ENCODE assay signal across 12 cellular contexts in the genomic region with DNA sequence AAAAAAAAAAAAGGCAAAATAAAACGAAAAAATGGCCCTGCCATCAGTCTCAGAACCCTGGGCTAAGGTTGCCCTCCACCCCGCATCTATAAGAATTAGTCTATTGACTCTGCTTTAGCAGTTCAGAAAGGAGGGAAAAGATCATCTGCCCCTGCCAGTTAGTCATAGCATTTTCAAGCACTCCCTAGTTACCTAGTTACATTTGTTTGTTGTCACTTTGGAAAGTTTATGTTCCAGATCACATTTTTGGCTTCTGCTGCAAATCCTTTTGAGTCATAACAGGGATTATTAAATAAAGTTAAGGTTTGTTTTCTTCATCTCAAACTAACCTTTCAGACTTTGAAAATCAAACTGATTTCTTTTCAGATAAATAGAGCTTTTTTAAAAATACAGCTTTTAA. TPM values are rescaled to one million over a fixed set of nuclear protein-coding genes. Genes with fewer than 3 reads are reported as not detected.
DNase-seq lines count a peak whose midpoint lies in the region; ATAC-seq and TF ChIP-seq lines count a peak whose summit lies in the region.
"Had no signal": no experiment of that assay in that cellular context is flagged by ENCODE, and none has a peak within 500 bp of the region (broad histone marks: within the 10 kb centered on the region; RNA-seq: fewer than 3 reads in every experiment).

No MANE protein-coding gene starts in this region.

- H3K9me3 Mint-ChIP-seq in activated T-cell treated with anti-CD3 and anti-CD28 coated beads, Interleukin-2, amount 50 U/mL, for 72 hours, result no peaks in the 10 kb centered on the region

- H2AFZ ChIP-seq in SK-N-SH (ENCODE audit: low read depth), result no peak overlapping the region

- H3K4me1 ChIP-seq in SK-N-SH (ENCODE audit: control insufficient read depth in 1 of 2, insufficient read depth in 2 of 2, low read depth in 1 of 2, low read length in 1 of 2), result peaks cover 0 to 3% of the 10 kb centered on the region in 2 experiments; a peak in 1 of 4 replicates

- H3K79me2 ChIP-seq in SK-N-SH (ENCODE audit: insufficient read depth), result no peaks in the 10 kb centered on the region

- H3K27me3 Mint-ChIP-seq in activated T-cell treated with anti-CD3 and anti-CD28 coated beads, Interleukin-2, amount 50 U/mL, for 72 hours (ENCODE audit: low read depth), result no peaks in the 10 kb centered on the region

- ATAC-seq in activated T-cell treated with anti-CD3 and anti-CD28 coated beads, Interleukin-2, amount 50 U/mL, for 72 hours (replicated peaks in 1 of 2), result no peak

- H3K4me2 ChIP-seq in SK-N-SH, result no peak overlapping the region

- no peaks in the 10 kb centered on the region for H3K4me1 Mint-ChIP-seq in activated T-cell treated with anti-CD3 and anti-CD28 coated beads, Interleukin-2, amount 50 U/mL, for 72 hours (ENCODE audit: low read depth)

- H3K9me2 ChIP-seq in SK-N-SH, result no peaks in the 10 kb centered on the region

- 50% methylated on average over 2 of the region's 2 CpGs for WGBS in SK-N-SH (ENCODE audit: low lambda C conversion rate)

- H3K27me3 ChIP-seq in SK-N-SH (ENCODE audit: insufficient read depth), result no peaks in the 10 kb centered on the region

- TF ChIP-seq EP300 in SK-N-SH (IDR thresholded peaks at IDR 0.05; ENCODE audit: borderline replicate concordance in 1 of 2, low read depth in 1 of 2, low read length in 1 of 2), result no peak

- peaks cover 6% of the 10 kb centered on the region for H3F3A ChIP-seq in SK-N-SH (replicated peaks; ENCODE audit: insufficient read depth)

- TF ChIP-seq RAD21 in SK-N-SH (IDR thresholded peaks at IDR 0.05; ENCODE audit: low read length), result no peak

- H3K27ac Mint-ChIP-seq in activated T-cell treated with anti-CD3 and anti-CD28 coated beads, Interleukin-2, amount 50 U/mL, for 72 hours, result no peak overlapping the region

- TF ChIP-seq CTCF in SK-N-SH (IDR thresholded peaks at IDR 0.05), result no peak
- no peak for TF ChIP-seq CTCF in foreskin fibroblast (IDR thresholded peaks at IDR 0.05; ENCODE audit: low read depth, low read length)

- POLR2A ChIA-PET in SK-N-SH (lab: Yijun Ruan, JAX), result interaction anchor here (1.1 kb wide), 1 partner anchor 28 kb away, joined by 3 read pairs; no protein-coding TSS in a partner anchor

- H3K27ac ChIP-seq in SK-N-SH (ENCODE audit: low read depth in 2 of 2, low read length in 1 of 2), result peak overlapping the region in 1 of 2 experiments; percentile 75; a peak in 2 of 4 replicates

- peaks cover 13 to 36% of the 10 kb centered on the region in 2 donors for H3K36me3 Mint-ChIP-seq in activated T-cell treated with anti-CD3 and anti-CD28 coated beads, Interleukin-2, amount 50 U/mL, for 72 hours (ENCODE audit: insufficient read depth in 2 of 2)

- no peaks in the 10 kb centered on the region for H4K20me1 ChIP-seq in SK-N-SH (ENCODE audit: insufficient read depth)

- peak overlapping the region; percentile 9; the same call in 1 of the 2 replicates for H3K9ac ChIP-seq in SK-N-SH

- DNase-seq in COLO829 (ENCODE audit: low spot score) (peak; percentile 23), SK-N-SH (no peak), foreskin fibroblast (peak; percentile 49 to 74), renal cortical epithelial cell (ENCODE audit: low read depth) (peak; percentile 97), DMS 273 treated with DMSO at 0.1 percent for 48 hours (lab: John Stamatoyannopoulos, UW) (no peak)
- no peak for DNase-seq in activated CD4-positive, alpha-beta T cell treated with anti-CD3 and anti-CD28 coated beads for 1 hour
- DNase-seq in activated CD4-positive, alpha-beta T cell treated with anti-CD3 and anti-CD28 coated beads for 4 hours, result no peak
- no peak for DNase-seq in activated T-cell treated with anti-CD3 and anti-CD28 coated beads, Interleukin-2, amount 50 U/mL, for 72 hours
- DNase-seq: activated CD8-positive, alpha-beta memory T cell treated with anti-CD3 and anti-CD28 coated beads, Interleukin-2, amount 50 U/mL, for 4 hours; OCI-M1; stimulated activated naive CD4-positive, alpha-beta T cell treated with Interleukin-2 at 50 U/mL for 16 hours had no signal

- peaks cover 33% of the 10 kb centered on the region in 2 experiments for H3K36me3 ChIP-seq in SK-N-SH (replicated peaks in 1 of 2; ENCODE audit: control insufficient read depth in 1 of 2, insufficient read depth in 2 of 2, low read length in 1 of 2)

- no peak overlapping the region for H3K4me3 Mint-ChIP-seq in activated T-cell treated with anti-CD3 and anti-CD28 coated beads, Interleukin-2, amount 50 U/mL, for 72 hours

- H3K4me3 ChIP-seq in SK-N-SH (ENCODE audit: low read depth in 2 of 2, low read length in 1 of 2), result no peak overlapping the region
- no peak overlapping the region for H3K4me3 ChIP-seq in foreskin fibroblast (ENCODE audit: low read depth in 1 of 2, low read length in 2 of 2)

- CTCF ChIA-PET in SK-N-SH (lab: Yijun Ruan, JAX), result interaction anchor here (1.4 to 1.5 kb wide), 2 partner anchors 24 to 65 kb away, joined by 4 to 5 read pairs; no protein-coding TSS in a partner anchor

- no peaks in the 10 kb centered on the region for H3K9me3 ChIP-seq in SK-N-SH

TF ChIP-seq in SK-N-SH, 30 proteins besides CTCF, POLR2A, EP300 and RAD21 (continues in another document):
- TF ChIP-seq GABPA (IDR thresholded peaks at IDR 0.05; ENCODE audit: low read depth) (no peak), TEAD4 (IDR thresholded peaks at IDR 0.05; ENCODE audit: borderline replicate concordance, insufficient read depth) (no peak), SMC3 (IDR thresholded peaks at IDR 0.05; ENCODE audit: low read depth, low read length) (no peak), JUND (IDR thresholded peaks at IDR 0.05) (no peak), SIN3A (IDR thresholded peaks at IDR 0.05; ENCODE audit: borderline replicate concordance, low read depth, low read length) (no peak), GATA2 (CRISPR knock-in tag; IDR thresholded peaks at IDR 0.05) (no peak), MEF2A (IDR thresholded peaks at IDR 0.05; ENCODE audit: borderline replicate concordance, low read depth) (no peak), NRF1 (IDR thresholded peaks at IDR 0.05; ENCODE audit: low read depth, low read length) (no peak), NFIC (IDR thresholded peaks at IDR 0.05; ENCODE audit: borderline replicate concordance) (no peak)
- TF ChIP-seq, protein P1, sequence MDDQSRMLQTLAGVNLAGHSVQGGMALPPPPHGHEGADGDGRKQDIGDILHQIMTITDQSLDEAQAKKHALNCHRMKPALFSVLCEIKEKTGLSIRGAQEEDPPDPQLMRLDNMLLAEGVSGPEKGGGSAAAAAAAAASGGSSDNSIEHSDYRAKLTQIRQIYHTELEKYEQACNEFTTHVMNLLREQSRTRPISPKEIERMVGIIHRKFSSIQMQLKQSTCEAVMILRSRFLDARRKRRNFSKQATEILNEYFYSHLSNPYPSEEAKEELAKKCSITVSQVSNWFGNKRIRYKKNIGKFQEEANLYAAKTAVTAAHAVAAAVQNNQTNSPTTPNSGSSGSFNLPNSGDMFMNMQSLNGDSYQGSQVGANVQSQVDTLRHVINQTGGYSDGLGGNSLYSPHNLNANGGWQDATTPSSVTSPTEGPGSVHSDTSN (IDR thresholded peaks at IDR 0.05), result no peak
- TF ChIP-seq, protein P2, sequence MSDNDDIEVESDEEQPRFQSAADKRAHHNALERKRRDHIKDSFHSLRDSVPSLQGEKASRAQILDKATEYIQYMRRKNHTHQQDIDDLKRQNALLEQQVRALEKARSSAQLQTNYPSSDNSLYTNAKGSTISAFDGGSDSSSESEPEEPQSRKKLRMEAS (IDR thresholded peaks at IDR 0.05; ENCODE audit: low read depth), result no peak
- TF ChIP-seq, protein P3, sequence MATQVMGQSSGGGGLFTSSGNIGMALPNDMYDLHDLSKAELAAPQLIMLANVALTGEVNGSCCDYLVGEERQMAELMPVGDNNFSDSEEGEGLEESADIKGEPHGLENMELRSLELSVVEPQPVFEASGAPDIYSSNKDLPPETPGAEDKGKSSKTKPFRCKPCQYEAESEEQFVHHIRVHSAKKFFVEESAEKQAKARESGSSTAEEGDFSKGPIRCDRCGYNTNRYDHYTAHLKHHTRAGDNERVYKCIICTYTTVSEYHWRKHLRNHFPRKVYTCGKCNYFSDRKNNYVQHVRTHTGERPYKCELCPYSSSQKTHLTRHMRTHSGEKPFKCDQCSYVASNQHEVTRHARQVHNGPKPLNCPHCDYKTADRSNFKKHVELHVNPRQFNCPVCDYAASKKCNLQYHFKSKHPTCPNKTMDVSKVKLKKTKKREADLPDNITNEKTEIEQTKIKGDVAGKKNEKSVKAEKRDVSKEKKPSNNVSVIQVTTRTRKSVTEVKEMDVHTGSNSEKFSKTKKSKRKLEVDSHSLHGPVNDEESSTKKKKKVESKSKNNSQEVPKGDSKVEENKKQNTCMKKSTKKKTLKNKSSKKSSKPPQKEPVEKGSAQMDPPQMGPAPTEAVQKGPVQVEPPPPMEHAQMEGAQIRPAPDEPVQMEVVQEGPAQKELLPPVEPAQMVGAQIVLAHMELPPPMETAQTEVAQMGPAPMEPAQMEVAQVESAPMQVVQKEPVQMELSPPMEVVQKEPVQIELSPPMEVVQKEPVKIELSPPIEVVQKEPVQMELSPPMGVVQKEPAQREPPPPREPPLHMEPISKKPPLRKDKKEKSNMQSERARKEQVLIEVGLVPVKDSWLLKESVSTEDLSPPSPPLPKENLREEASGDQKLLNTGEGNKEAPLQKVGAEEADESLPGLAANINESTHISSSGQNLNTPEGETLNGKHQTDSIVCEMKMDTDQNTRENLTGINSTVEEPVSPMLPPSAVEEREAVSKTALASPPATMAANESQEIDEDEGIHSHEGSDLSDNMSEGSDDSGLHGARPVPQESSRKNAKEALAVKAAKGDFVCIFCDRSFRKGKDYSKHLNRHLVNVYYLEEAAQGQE (IDR thresholded peaks at IDR 0.05; ENCODE audit: low read depth, low read length), result no peak

RNA-seq across cellular contexts. Expression of a gene that starts 52.1 kb away (rescaled TPM):
- polyA plus RNA-seq in SK-N-SH (2012; rRNA removed), result 0.05 TPM in 1 of 2 replicates, not detected in the other
- 0.03 and 0.05 TPM in 2 replicates for polyA plus RNA-seq in SK-N-SH (2012; cell fraction: cytosol; rRNA removed)
- 0.09 and 0.17 TPM in 2 replicates for polyA plus RNA-seq in SK-N-SH (2012; cell fraction: nucleus; rRNA removed)
- 0.25 TPM in 1 of 2 replicates, not detected in the other for total RNA-seq in renal cortical epithelial cell
- total RNA-seq in activated T-cell treated with anti-CD3 and anti-CD28 coated beads, Interleukin-2, amount 50 U/mL, for 72 hours, result not detected
- total RNA-seq: frontal cortex had no signal

RNA-seq across cellular contexts. Expression of a gene that starts 60.0 kb away (rescaled TPM):
- 19.6 and 27.6 TPM in 2 replicates for polyA plus RNA-seq in SK-N-SH (2012; rRNA removed)
- 17.3 and 18.6 TPM in 2 replicates for polyA plus RNA-seq in SK-N-SH (2012; cell fraction: cytosol; rRNA removed)
- polyA plus RNA-seq in SK-N-SH (2012; cell fraction: nucleus; rRNA removed), result 30.8 and 45.4 TPM in 2 replicates
- 16.3 and 34.8 TPM in 2 replicates for total RNA-seq in renal cortical epithelial cell
- 10 to 100 TPM; 31.2 to 40.3 TPM for total RNA-seq in activated T-cell treated with anti-CD3 and anti-CD28 coated beads, Interleukin-2, amount 50 U/mL, for 72 hours

Comparison
In these comparisons a context has a peak if more than half of its experiments do, and no peak if none do; other contexts are left out.
1. DNase-seq: peak in COLO829 (single experiment), foreskin fibroblast (2 of 2) and renal cortical epithelial cell (single experiment); none in SK-N-SH (single experiment), activated CD4-positive, alpha-beta T cell treated with anti-CD3 and anti-CD28 coated beads for 1 hour (single experiment), DMS 273 treated with DMSO at 0.1 percent for 48 hours (single experiment), activated CD4-positive, alpha-beta T cell treated with anti-CD3 and anti-CD28 coated beads for 4 hours (0 of 2) and activated T-cell treated with anti-CD3 and anti-CD28 coated beads, Interleukin-2, amount 50 U/mL, for 72 hours (0 of 2).